21 cellular contexts compared by ENCODE assay signal in genomic region chr1:4512622-4513021, GRCh38.
DNase-seq lines count a peak whose midpoint lies in the region; ATAC-seq and TF ChIP-seq lines count a peak whose summit lies in the region.
"Had no signal": no experiment of that assay in that cellular context is flagged by ENCODE, and none has a peak within 500 bp of the region (broad histone marks: within the 10 kb centered on the region; RNA-seq: fewer than 3 reads in every experiment).

No MANE protein-coding gene starts in this region.

- WGBS in neuronal stem cell (ENCODE audit: extremely low coverage in 2 of 2, insufficient read length in 2 of 2, insufficient replicate concordance in 1 of 2), 2 donors, result no CpG with 5 or more reads among the region's 6 CpGs

- H3K4me3 Mint-ChIP-seq in progenitor cell of endocrine pancreas (ENCODE audit: low read depth), result no peak overlapping the region
- H3K4me3 Mint-ChIP-seq: activated T-cell treated with anti-CD3 and anti-CD28 coated beads, Interleukin-2, amount 50 U/mL, for 4 hours; H9; naive thymus-derived CD4-positive, alpha-beta T cell had no signal

- no peak overlapping the region for H2BK120ac ChIP-seq in neuronal stem cell (ENCODE audit: low read depth, low read length)

- peak overlapping the region in 1 of 2 donors; percentile 31 for H3K27ac ChIP-seq in right atrium auricular region
- no peak overlapping the region for H3K27ac ChIP-seq in neuronal stem cell (replicated peaks; ENCODE audit: low read length)
- peak overlapping the region; percentile 24 for H3K27ac ChIP-seq in vagina
- H3K27ac ChIP-seq: KMS-11 had no signal

- no peak overlapping the region for H3K27ac Mint-ChIP-seq in progenitor cell of endocrine pancreas
- H3K27ac Mint-ChIP-seq: H9; naive thymus-derived CD4-positive, alpha-beta T cell had no signal

- H3K79me1 ChIP-seq in neuronal stem cell (ENCODE audit: low read depth, low read length), result no peaks in the 10 kb centered on the region

- H2BK12ac ChIP-seq in neuronal stem cell (ENCODE audit: low read length), result no peak overlapping the region

- H3K4me1 ChIP-seq in right atrium auricular region, result peaks cover 0 to 42% of the 10 kb centered on the region in 2 donors
- peaks cover 0 to 4% of the 10 kb centered on the region in 2 donors for H3K4me1 ChIP-seq in neuronal stem cell (ENCODE audit: control insufficient read depth in 2 of 2, insufficient read depth in 1 of 2, low read depth in 1 of 2, low read length in 2 of 2)
- peaks cover 4% of the 10 kb centered on the region for H3K4me1 ChIP-seq in vagina

- no peaks in the 10 kb centered on the region for H3K36me3 ChIP-seq in right atrium auricular region
- no peaks in the 10 kb centered on the region for H3K36me3 ChIP-seq in neuronal stem cell (replicated peaks in 1 of 2; ENCODE audit: control insufficient read depth in 2 of 2, insufficient read depth in 2 of 2, low read length in 2 of 2)
- H3K36me3 ChIP-seq in vagina, result no peaks in the 10 kb centered on the region
- H3K36me3 ChIP-seq in MG63, result no peaks in the 10 kb centered on the region
- H3K36me3 ChIP-seq: esophagus squamous epithelium had no signal

- H2BK5ac ChIP-seq in neuronal stem cell (ENCODE audit: low read length), result no peak overlapping the region

- H3K4me3 ChIP-seq in right atrium auricular region (no peak overlapping the region), neuronal stem cell (ENCODE audit: low read length in 2 of 2) (no peak overlapping the region), vagina (no peak overlapping the region), MG63 (no peak overlapping the region)
- H3K4me3 ChIP-seq: esophagus squamous epithelium had no signal

- H2AK5ac ChIP-seq in neuronal stem cell (ENCODE audit: low read depth, low read length), result peak overlapping the region; percentile 33

- no peak overlapping the region for H3K18ac ChIP-seq in neuronal stem cell (ENCODE audit: low read length)

- H3K27me3 Mint-ChIP-seq in progenitor cell of endocrine pancreas, result peaks cover 21% of the 10 kb centered on the region

- H2AFZ ChIP-seq in neuronal stem cell (ENCODE audit: low read length), result no peak overlapping the region

- TF ChIP-seq POLR2A in vagina (IDR thresholded peaks at IDR 0.05), result no peak

- H3K9ac ChIP-seq in neuronal stem cell (ENCODE audit: low read depth, low read length, poor library complexity), result no peak overlapping the region
- H3K9ac ChIP-seq: KMS-11 had no signal

- peak; percentile 68 for ATAC-seq in Right ventricle myocardium inferior
- ATAC-seq in left ventricle myocardium superior, result peak; percentile 74
- ATAC-seq: activated CD4-positive, CD25-positive, alpha-beta regulatory T cell treated with anti-CD3 and anti-CD28 coated beads, Interleukin-2, amount 50 U/mL, for 24 hours; activated T-cell treated with anti-CD3 and anti-CD28 coated beads, Interleukin-2, amount 50 U/mL, for 4 hours; naive thymus-derived CD4-positive, alpha-beta T cell had no signal

- intact Hi-C loops in Right ventricle myocardium inferior (cut with DNase I), result no loop called here
- intact Hi-C loops in left ventricle myocardium superior (cut with micrococcal nuclease), result no loop called here
- intact Hi-C loops in vagina (cut with DNase I), result no loop called here

- TF ChIP-seq CTCF in right atrium auricular region (IDR thresholded peaks at IDR 0.05), result no peak
- no peak for TF ChIP-seq CTCF in vagina (IDR thresholded peaks at IDR 0.05)
- no peak for TF ChIP-seq CTCF in progenitor cell of endocrine pancreas (IDR thresholded peaks at IDR 0.05; ENCODE audit: unreplicated experiment)

- H3K4me1 Mint-ChIP-seq in progenitor cell of endocrine pancreas (ENCODE audit: low read depth), result peaks cover 20% of the 10 kb centered on the region
- H3K4me1 Mint-ChIP-seq: naive thymus-derived CD4-positive, alpha-beta T cell had no signal

- H3K27me3 ChIP-seq in right atrium auricular region, result no peaks in the 10 kb centered on the region
- no peaks in the 10 kb centered on the region for H3K27me3 ChIP-seq in neuronal stem cell (ENCODE audit: control insufficient read depth in 3 of 3, insufficient read depth in 3 of 3, low read depth in 1 of 3, low read length in 3 of 3)
- no peaks in the 10 kb centered on the region for H3K27me3 ChIP-seq in vagina
- no peaks in the 10 kb centered on the region for H3K27me3 ChIP-seq in MG63

- H3K9me3 Mint-ChIP-seq in progenitor cell of endocrine pancreas (ENCODE audit: low read depth), result no peaks in the 10 kb centered on the region
- H3K9me3 Mint-ChIP-seq: activated T-cell treated with anti-CD3 and anti-CD28 coated beads, Interleukin-2, amount 50 U/mL, for 4 hours; H9 had no signal

- no peak overlapping the region for H3K4me2 ChIP-seq in neuronal stem cell (ENCODE audit: insufficient read depth, low read length, poor library complexity, severe bottlenecking)
- H3K4me2 ChIP-seq: KMS-11 had no signal

- DNase-seq in Right ventricle myocardium inferior (ENCODE audit: missing footprints) (peak; percentile 58), right atrium auricular region (ENCODE audit: low spot score) (no peak), left ventricle myocardium superior (peak; percentile 44), neuronal stem cell (ENCODE audit: low spot score) (no peak), vagina (ENCODE audit: extremely low spot score in 2 of 2) (no peak), progenitor cell of endocrine pancreas (ENCODE audit: low spot score, unreplicated experiment) (no peak), NCI-H2171 (lab: John Stamatoyannopoulos, UW) (no peak), MG63 (no peak)
- DNase-seq: activated naive CD4-positive, alpha-beta T cell treated with Interleukin-2 at 50 U/mL for 16 hours; activated T-cell treated with anti-CD3 and anti-CD28 coated beads, Interleukin-2, amount 50 U/mL, for 4 hours; Calu3; cerebellar nuclear complex; EL; esophagus squamous epithelium; H9; mammary epithelial cell; naive thymus-derived CD4-positive, alpha-beta T cell; NCI-H2029; stimulated activated CD4-positive, alpha-beta T cell treated with anti-CD3 and anti-CD28 coated beads, Interleukin-12 subunit alpha, Interleukin-12 subunit beta, amount 100 ng/mL, for 4 hours had no signal

- no peak overlapping the region for H4K91ac ChIP-seq in neuronal stem cell (ENCODE audit: low read depth, low read length, poor library complexity)

- H3K36me3 Mint-ChIP-seq in progenitor cell of endocrine pancreas (ENCODE audit: insufficient read depth), result no peaks in the 10 kb centered on the region
- H3K36me3 Mint-ChIP-seq: naive thymus-derived CD4-positive, alpha-beta T cell had no signal

- H3K4ac ChIP-seq in neuronal stem cell (ENCODE audit: low read length), result no peak overlapping the region

- no peak overlapping the region for H2BK15ac ChIP-seq in neuronal stem cell (ENCODE audit: low read length)

- H4K8ac ChIP-seq in neuronal stem cell (ENCODE audit: low read depth, low read length), result no peak overlapping the region

- H3K23ac ChIP-seq in neuronal stem cell (ENCODE audit: low read depth, low read length, poor library complexity), result no peak overlapping the region

- no peak overlapping the region for H3K14ac ChIP-seq in neuronal stem cell (ENCODE audit: low read length)

- H3K9me3 ChIP-seq in right atrium auricular region (no peaks in the 10 kb centered on the region), neuronal stem cell (replicated peaks in 1 of 2; ENCODE audit: control insufficient read depth in 2 of 2, insufficient read depth in 1 of 2, low read depth in 1 of 2, low read length in 2 of 2) (no peaks in the 10 kb centered on the region), vagina (no peaks in the 10 kb centered on the region), MG63 (no peaks in the 10 kb centered on the region)
- H3K9me3 ChIP-seq: esophagus squamous epithelium had no signal

Comparison
In these comparisons a context has a peak if more than half of its experiments do, and no peak if none do; other contexts are left out.
1. DNase-seq: peak in Right ventricle myocardium inferior (single experiment) and left ventricle myocardium superior (single experiment); none in right atrium auricular region (single experiment), neuronal stem cell (single experiment), vagina (0 of 2), progenitor cell of endocrine pancreas (single experiment), NCI-H2171 (single experiment) and MG63 (single experiment).